Comparison of ENCODE assay signal across 17 cellular contexts in genomic region chr10:5514226-5514881, GRCh38. TPM values are rescaled to one million over a fixed set of nuclear protein-coding genes. Genes with fewer than 3 reads are reported as not detected.
"Had no signal": no experiment of that assay in that cellular context is flagged by ENCODE, and none has a peak within 500 bp of the region (broad histone marks: within the 10 kb centered on the region; RNA-seq: fewer than 3 reads in every experiment).

No MANE protein-coding gene starts in this region.

- H3K9me3 Mint-ChIP-seq: activated CD4-positive, alpha-beta memory T cell treated with anti-CD3 and anti-CD28 coated beads, Interleukin-2, amount 10 ng/mL, durations not matched to agents 7 days and 5 days had no signal

- DNase-seq: activated CD4-positive, alpha-beta memory T cell treated with anti-CD3 and anti-CD28 coated beads, Interleukin-2, amount 10 ng/mL, durations not matched to agents 7 days and 5 days; activated CD4-positive, alpha-beta T cell treated with anti-CD3 and anti-CD28 coated beads for 36 hours; activated T-cell treated with anti-CD3 and anti-CD28 coated beads, Interleukin-2, amount 50 U/mL, for 72 hours; effector memory CD4-positive, alpha-beta T cell; lower lobe of right lung; naive thymus-derived CD4-positive, alpha-beta T cell; occipital lobe; T-cell; T1000 had no signal

- H3K9me3 ChIP-seq: lower lobe of right lung, psoas muscle, tibial artery had no signal

- H3K4me3 ChIP-seq: cardiac muscle cell, coronary artery, hepatocyte, lower lobe of right lung, psoas muscle, SK-N-MC, tibial artery had no signal

- H3K4me2 ChIP-seq: hepatocyte had no signal

- H3K79me2 ChIP-seq: hepatocyte had no signal

- H3K4me1 ChIP-seq: lower lobe of right lung, psoas muscle, tibial artery had no signal

- H3K27ac ChIP-seq: cardiac muscle cell, coronary artery, hepatocyte, lower lobe of right lung, psoas muscle, SK-N-MC, tibial artery had no signal

- H3K36me3 ChIP-seq: cardiac muscle cell, lower lobe of right lung, tibial artery had no signal

- ATAC-seq: activated CD4-positive, alpha-beta T cell treated with anti-CD3 and anti-CD28 coated beads for 36 hours; activated T-cell treated with anti-CD3 and anti-CD28 coated beads, Interleukin-2, amount 50 U/mL, for 72 hours; lower lobe of right lung; naive thymus-derived CD4-positive, alpha-beta T cell; psoas muscle; T-cell had no signal

- H3K27me3 ChIP-seq: cardiac muscle cell, hepatocyte, tibial artery had no signal

- H2AFZ ChIP-seq: hepatocyte had no signal

- H3K4me3 Mint-ChIP-seq: activated CD4-positive, alpha-beta memory T cell treated with anti-CD3 and anti-CD28 coated beads, Interleukin-2, amount 10 ng/mL, durations not matched to agents 7 days and 5 days; activated CD4-positive, alpha-beta T cell treated with anti-CD3 and anti-CD28 coated beads for 36 hours; activated T-cell treated with anti-CD3 and anti-CD28 coated beads, Interleukin-2, amount 50 U/mL, for 72 hours had no signal

- H3K27ac Mint-ChIP-seq: activated CD4-positive, alpha-beta memory T cell treated with anti-CD3 and anti-CD28 coated beads, Interleukin-2, amount 10 ng/mL, durations not matched to agents 7 days and 5 days; activated CD4-positive, alpha-beta T cell treated with anti-CD3 and anti-CD28 coated beads for 36 hours; activated T-cell treated with anti-CD3 and anti-CD28 coated beads, Interleukin-2, amount 50 U/mL, for 72 hours; T-cell had no signal

- H3K36me3 Mint-ChIP-seq: T-cell had no signal

RNA-seq across cellular contexts. Expression of gene CALML3, which starts 10.4 kb away (rescaled TPM):
- total RNA-seq: activated CD4-positive, alpha-beta memory T cell treated with anti-CD3 and anti-CD28 coated beads, Interleukin-2, amount 10 ng/mL, durations not matched to agents 7 days and 5 days; activated CD4-positive, alpha-beta T cell treated with anti-CD3 and anti-CD28 coated beads for 36 hours; activated T-cell treated with anti-CD3 and anti-CD28 coated beads, Interleukin-2, amount 50 U/mL, for 72 hours; cardiac muscle cell; hepatocyte; lower lobe of right lung; mononuclear cell; naive thymus-derived CD4-positive, alpha-beta T cell; occipital lobe; psoas muscle; skeletal muscle tissue; T-cell had no signal
- polyA plus RNA-seq: cardiac muscle cell; hepatocyte; naive thymus-derived CD4-positive, alpha-beta T cell had no signal

RNA-seq across cellular contexts. Expression of gene CALML5, which starts 15.0 kb away (rescaled TPM):
- total RNA-seq: activated CD4-positive, alpha-beta memory T cell treated with anti-CD3 and anti-CD28 coated beads, Interleukin-2, amount 10 ng/mL, durations not matched to agents 7 days and 5 days; activated CD4-positive, alpha-beta T cell treated with anti-CD3 and anti-CD28 coated beads for 36 hours; activated T-cell treated with anti-CD3 and anti-CD28 coated beads, Interleukin-2, amount 50 U/mL, for 72 hours; cardiac muscle cell; hepatocyte; lower lobe of right lung; mononuclear cell; naive thymus-derived CD4-positive, alpha-beta T cell; occipital lobe; psoas muscle; skeletal muscle tissue; T-cell had no signal
- polyA plus RNA-seq: cardiac muscle cell; hepatocyte; naive thymus-derived CD4-positive, alpha-beta T cell; psoas muscle had no signal
